Comparison of ENCODE assay signal across 1 cellular context in the genomic region with DNA sequence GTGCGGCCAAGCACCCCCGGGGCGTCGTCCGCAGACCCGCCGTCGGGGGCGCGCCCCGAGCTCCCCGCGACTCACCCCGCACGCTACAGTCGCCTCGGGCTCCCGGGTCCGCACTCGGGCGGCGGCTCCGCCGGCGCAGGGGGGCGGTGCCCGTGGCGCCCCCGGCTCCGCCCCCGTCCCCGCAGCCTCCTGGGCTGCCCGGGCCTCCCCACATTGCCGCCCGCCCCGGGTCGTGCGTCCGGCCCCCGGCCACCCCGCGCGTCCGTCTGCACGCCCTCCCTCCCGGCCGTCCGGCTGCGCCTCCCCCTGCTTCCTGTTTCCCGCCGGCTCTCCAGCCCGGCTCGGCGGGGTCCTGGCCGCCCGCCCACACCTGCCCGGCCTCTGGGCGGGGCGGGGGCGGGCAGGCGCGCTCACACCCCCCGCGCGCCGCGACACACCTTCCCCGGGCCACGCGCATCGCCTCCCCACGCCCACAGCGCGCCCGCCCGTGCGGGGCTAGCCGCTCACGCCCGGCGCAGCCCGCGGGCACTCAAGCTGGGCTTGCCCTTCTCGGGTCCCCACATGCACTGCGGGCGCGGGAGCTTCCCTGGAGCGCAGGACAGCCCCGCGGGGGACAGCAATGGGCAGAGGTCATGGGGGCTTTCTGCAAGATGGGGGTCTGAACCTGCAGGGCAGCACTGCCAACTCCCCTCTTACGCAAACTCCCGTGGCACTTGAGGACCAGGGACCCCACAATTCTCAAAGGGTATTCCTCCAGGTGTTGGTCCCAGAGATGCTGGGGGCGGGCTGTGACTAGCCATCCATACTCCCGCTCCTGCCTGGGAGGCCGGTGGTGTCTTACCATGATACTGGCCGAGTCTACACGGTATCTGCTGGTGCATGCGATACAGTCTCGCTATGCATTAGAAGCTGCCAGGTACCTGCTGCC.
TF ChIP-seq lines count a peak whose summit lies in the region.

A gene with protein sequence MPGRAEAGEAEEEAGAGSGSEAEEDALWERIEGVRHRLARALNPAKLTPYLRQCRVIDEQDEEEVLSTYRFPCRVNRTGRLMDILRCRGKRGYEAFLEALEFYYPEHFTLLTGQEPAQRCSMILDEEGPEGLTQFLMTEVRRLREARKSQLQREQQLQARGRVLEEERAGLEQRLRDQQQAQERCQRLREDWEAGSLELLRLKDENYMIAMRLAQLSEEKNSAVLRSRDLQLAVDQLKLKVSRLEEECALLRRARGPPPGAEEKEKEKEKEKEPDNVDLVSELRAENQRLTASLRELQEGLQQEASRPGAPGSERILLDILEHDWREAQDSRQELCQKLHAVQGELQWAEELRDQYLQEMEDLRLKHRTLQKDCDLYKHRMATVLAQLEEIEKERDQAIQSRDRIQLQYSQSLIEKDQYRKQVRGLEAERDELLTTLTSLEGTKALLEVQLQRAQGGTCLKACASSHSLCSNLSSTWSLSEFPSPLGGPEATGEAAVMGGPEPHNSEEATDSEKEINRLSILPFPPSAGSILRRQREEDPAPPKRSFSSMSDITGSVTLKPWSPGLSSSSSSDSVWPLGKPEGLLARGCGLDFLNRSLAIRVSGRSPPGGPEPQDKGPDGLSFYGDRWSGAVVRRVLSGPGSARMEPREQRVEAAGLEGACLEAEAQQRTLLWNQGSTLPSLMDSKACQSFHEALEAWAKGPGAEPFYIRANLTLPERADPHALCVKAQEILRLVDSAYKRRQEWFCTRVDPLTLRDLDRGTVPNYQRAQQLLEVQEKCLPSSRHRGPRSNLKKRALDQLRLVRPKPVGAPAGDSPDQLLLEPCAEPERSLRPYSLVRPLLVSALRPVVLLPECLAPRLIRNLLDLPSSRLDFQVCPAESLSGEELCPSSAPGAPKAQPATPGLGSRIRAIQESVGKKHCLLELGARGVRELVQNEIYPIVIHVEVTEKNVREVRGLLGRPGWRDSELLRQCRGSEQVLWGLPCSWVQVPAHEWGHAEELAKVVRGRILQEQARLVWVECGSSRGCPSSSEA (minus strand): TSS at position 148 of the 928 bp plus-strand sequence. CDS start 215 bp downstream, outside the sequence.

TF ChIP-seq in K562, 482 proteins besides CTCF, POLR2A, EP300 and RAD21 (continued from another document and continues in another):
- TF ChIP-seq, protein P1, sequence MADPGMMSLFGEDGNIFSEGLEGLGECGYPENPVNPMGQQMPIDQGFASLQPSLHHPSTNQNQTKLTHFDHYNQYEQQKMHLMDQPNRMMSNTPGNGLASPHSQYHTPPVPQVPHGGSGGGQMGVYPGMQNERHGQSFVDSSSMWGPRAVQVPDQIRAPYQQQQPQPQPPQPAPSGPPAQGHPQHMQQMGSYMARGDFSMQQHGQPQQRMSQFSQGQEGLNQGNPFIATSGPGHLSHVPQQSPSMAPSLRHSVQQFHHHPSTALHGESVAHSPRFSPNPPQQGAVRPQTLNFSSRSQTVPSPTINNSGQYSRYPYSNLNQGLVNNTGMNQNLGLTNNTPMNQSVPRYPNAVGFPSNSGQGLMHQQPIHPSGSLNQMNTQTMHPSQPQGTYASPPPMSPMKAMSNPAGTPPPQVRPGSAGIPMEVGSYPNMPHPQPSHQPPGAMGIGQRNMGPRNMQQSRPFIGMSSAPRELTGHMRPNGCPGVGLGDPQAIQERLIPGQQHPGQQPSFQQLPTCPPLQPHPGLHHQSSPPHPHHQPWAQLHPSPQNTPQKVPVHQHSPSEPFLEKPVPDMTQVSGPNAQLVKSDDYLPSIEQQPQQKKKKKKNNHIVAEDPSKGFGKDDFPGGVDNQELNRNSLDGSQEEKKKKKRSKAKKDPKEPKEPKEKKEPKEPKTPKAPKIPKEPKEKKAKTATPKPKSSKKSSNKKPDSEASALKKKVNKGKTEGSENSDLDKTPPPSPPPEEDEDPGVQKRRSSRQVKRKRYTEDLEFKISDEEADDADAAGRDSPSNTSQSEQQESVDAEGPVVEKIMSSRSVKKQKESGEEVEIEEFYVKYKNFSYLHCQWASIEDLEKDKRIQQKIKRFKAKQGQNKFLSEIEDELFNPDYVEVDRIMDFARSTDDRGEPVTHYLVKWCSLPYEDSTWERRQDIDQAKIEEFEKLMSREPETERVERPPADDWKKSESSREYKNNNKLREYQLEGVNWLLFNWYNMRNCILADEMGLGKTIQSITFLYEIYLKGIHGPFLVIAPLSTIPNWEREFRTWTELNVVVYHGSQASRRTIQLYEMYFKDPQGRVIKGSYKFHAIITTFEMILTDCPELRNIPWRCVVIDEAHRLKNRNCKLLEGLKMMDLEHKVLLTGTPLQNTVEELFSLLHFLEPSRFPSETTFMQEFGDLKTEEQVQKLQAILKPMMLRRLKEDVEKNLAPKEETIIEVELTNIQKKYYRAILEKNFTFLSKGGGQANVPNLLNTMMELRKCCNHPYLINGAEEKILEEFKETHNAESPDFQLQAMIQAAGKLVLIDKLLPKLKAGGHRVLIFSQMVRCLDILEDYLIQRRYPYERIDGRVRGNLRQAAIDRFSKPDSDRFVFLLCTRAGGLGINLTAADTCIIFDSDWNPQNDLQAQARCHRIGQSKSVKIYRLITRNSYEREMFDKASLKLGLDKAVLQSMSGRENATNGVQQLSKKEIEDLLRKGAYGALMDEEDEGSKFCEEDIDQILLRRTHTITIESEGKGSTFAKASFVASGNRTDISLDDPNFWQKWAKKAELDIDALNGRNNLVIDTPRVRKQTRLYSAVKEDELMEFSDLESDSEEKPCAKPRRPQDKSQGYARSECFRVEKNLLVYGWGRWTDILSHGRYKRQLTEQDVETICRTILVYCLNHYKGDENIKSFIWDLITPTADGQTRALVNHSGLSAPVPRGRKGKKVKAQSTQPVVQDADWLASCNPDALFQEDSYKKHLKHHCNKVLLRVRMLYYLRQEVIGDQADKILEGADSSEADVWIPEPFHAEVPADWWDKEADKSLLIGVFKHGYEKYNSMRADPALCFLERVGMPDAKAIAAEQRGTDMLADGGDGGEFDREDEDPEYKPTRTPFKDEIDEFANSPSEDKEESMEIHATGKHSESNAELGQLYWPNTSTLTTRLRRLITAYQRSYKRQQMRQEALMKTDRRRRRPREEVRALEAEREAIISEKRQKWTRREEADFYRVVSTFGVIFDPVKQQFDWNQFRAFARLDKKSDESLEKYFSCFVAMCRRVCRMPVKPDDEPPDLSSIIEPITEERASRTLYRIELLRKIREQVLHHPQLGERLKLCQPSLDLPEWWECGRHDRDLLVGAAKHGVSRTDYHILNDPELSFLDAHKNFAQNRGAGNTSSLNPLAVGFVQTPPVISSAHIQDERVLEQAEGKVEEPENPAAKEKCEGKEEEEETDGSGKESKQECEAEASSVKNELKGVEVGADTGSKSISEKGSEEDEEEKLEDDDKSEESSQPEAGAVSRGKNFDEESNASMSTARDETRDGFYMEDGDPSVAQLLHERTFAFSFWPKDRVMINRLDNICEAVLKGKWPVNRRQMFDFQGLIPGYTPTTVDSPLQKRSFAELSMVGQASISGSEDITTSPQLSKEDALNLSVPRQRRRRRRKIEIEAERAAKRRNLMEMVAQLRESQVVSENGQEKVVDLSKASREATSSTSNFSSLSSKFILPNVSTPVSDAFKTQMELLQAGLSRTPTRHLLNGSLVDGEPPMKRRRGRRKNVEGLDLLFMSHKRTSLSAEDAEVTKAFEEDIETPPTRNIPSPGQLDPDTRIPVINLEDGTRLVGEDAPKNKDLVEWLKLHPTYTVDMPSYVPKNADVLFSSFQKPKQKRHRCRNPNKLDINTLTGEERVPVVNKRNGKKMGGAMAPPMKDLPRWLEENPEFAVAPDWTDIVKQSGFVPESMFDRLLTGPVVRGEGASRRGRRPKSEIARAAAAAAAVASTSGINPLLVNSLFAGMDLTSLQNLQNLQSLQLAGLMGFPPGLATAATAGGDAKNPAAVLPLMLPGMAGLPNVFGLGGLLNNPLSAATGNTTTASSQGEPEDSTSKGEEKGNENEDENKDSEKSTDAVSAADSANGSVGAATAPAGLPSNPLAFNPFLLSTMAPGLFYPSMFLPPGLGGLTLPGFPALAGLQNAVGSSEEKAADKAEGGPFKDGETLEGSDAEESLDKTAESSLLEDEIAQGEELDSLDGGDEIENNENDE (IDR thresholded peaks at IDR 0.05; ENCODE audit: low read depth, low read length): no peak
- TF ChIP-seq ASH1L (IDR thresholded peaks at IDR 0.05; ENCODE audit: borderline replicate concordance, low read depth, partially characterized antibody) (no peak), SMAD1 (IDR thresholded peaks at IDR 0.05; ENCODE audit: low read depth, low read length, partially characterized antibody) (no peak), FOXJ3 (CRISPR knock-in tag; IDR thresholded peaks at IDR 0.05) (no peak), TCF7 (IDR thresholded peaks at IDR 0.05; ENCODE audit: borderline replicate concordance) (no peak), ZBTB1 (CRISPR knock-in tag; IDR thresholded peaks at IDR 0.05; ENCODE audit: borderline replicate concordance, low read depth) (no peak), JUN (IDR thresholded peaks at IDR 0.05; ENCODE audit: borderline replicate concordance, low read depth, low read length) (no peak), JUN (CRISPR knock-in tag; IDR thresholded peaks at IDR 0.05; ENCODE audit: borderline replicate concordance) (no peak), BMI1 (IDR thresholded peaks at IDR 0.05; ENCODE audit: low read length) (no peak), NFRKB (IDR thresholded peaks at IDR 0.05; ENCODE audit: low read depth) (no peak), ARID2 (IDR thresholded peaks at IDR 0.05) (no peak), KDM5B (IDR thresholded peaks at IDR 0.05; ENCODE audit: insufficient replicate concordance, low read depth, low read length) (no peak), CXXC5 (CRISPR knock-in tag; IDR thresholded peaks at IDR 0.05) (peak; percentile 40), LEF1 (IDR thresholded peaks at IDR 0.05) (no peak)
- TF ChIP-seq, protein P2, sequence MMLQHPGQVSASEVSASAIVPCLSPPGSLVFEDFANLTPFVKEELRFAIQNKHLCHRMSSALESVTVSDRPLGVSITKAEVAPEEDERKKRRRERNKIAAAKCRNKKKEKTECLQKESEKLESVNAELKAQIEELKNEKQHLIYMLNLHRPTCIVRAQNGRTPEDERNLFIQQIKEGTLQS (IDR thresholded peaks at IDR 0.05): no peak
- TF ChIP-seq, protein P2 (CRISPR knock-in tag; conservative IDR thresholded peaks at IDR 0.05): no peak
- TF ChIP-seq, protein P3, sequence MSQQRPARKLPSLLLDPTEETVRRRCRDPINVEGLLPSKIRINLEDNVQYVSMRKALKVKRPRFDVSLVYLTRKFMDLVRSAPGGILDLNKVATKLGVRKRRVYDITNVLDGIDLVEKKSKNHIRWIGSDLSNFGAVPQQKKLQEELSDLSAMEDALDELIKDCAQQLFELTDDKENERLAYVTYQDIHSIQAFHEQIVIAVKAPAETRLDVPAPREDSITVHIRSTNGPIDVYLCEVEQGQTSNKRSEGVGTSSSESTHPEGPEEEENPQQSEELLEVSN (IDR thresholded peaks at IDR 0.05; ENCODE audit: borderline replicate concordance in 1 of 2, extremely low read depth in 1 of 2, insufficient read depth in 1 of 2, insufficient read length in 1 of 2, low read depth in 1 of 2, low read length in 1 of 2, poor library complexity in 1 of 2, severe bottlenecking in 1 of 2): peak in 1 of 2 experiments; percentile 69
- TF ChIP-seq, protein P4, sequence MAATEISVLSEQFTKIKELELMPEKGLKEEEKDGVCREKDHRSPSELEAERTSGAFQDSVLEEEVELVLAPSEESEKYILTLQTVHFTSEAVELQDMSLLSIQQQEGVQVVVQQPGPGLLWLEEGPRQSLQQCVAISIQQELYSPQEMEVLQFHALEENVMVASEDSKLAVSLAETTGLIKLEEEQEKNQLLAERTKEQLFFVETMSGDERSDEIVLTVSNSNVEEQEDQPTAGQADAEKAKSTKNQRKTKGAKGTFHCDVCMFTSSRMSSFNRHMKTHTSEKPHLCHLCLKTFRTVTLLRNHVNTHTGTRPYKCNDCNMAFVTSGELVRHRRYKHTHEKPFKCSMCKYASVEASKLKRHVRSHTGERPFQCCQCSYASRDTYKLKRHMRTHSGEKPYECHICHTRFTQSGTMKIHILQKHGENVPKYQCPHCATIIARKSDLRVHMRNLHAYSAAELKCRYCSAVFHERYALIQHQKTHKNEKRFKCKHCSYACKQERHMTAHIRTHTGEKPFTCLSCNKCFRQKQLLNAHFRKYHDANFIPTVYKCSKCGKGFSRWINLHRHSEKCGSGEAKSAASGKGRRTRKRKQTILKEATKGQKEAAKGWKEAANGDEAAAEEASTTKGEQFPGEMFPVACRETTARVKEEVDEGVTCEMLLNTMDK (IDR thresholded peaks at IDR 0.05; ENCODE audit: borderline replicate concordance, insufficient read depth, low read depth, low read length, poor library complexity, severe bottlenecking): no peak
- TF ChIP-seq, protein P5, sequence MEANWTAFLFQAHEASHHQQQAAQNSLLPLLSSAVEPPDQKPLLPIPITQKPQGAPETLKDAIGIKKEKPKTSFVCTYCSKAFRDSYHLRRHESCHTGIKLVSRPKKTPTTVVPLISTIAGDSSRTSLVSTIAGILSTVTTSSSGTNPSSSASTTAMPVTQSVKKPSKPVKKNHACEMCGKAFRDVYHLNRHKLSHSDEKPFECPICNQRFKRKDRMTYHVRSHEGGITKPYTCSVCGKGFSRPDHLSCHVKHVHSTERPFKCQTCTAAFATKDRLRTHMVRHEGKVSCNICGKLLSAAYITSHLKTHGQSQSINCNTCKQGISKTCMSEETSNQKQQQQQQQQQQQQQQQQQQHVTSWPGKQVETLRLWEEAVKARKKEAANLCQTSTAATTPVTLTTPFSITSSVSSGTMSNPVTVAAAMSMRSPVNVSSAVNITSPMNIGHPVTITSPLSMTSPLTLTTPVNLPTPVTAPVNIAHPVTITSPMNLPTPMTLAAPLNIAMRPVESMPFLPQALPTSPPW (CRISPR knock-in tag; IDR thresholded peaks at IDR 0.05): peak; percentile 65
- TF ChIP-seq, protein P6, sequence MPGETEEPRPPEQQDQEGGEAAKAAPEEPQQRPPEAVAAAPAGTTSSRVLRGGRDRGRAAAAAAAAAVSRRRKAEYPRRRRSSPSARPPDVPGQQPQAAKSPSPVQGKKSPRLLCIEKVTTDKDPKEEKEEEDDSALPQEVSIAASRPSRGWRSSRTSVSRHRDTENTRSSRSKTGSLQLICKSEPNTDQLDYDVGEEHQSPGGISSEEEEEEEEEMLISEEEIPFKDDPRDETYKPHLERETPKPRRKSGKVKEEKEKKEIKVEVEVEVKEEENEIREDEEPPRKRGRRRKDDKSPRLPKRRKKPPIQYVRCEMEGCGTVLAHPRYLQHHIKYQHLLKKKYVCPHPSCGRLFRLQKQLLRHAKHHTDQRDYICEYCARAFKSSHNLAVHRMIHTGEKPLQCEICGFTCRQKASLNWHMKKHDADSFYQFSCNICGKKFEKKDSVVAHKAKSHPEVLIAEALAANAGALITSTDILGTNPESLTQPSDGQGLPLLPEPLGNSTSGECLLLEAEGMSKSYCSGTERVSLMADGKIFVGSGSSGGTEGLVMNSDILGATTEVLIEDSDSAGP (CRISPR knock-in tag; IDR thresholded peaks at IDR 0.05): no peak
- TF ChIP-seq, protein P7, sequence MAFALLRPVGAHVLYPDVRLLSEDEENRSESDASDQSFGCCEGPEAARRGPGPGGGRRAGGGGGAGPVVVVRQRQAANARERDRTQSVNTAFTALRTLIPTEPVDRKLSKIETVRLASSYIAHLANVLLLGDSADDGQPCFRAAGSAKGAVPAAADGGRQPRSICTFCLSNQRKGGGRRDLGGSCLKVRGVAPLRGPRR (CRISPR knock-in tag; IDR thresholded peaks at IDR 0.05): no peak
- TF ChIP-seq, protein P8, sequence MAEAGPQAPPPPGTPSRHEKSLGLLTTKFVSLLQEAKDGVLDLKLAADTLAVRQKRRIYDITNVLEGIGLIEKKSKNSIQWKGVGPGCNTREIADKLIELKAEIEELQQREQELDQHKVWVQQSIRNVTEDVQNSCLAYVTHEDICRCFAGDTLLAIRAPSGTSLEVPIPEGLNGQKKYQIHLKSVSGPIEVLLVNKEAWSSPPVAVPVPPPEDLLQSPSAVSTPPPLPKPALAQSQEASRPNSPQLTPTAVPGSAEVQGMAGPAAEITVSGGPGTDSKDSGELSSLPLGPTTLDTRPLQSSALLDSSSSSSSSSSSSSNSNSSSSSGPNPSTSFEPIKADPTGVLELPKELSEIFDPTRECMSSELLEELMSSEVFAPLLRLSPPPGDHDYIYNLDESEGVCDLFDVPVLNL (CRISPR knock-in tag; IDR thresholded peaks at IDR 0.05; ENCODE audit: low read depth): no peak
